ENCODE assay signal across 14 cellular contexts in genomic region chr1:226628624-226629155, GRCh38.
DNase-seq lines count a peak whose midpoint lies in the region; ATAC-seq and TF ChIP-seq lines count a peak whose summit lies in the region.
"Had no signal": no experiment of that assay in that cellular context is flagged by ENCODE, and none has a peak within 500 bp of the region (broad histone marks: within the 10 kb centered on the region; RNA-seq: fewer than 3 reads in every experiment).

No MANE protein-coding gene starts in this region.

- peaks cover 0 to 5% of the 10 kb centered on the region in 2 donors for H3K27me3 Mint-ChIP-seq in CD8-positive, alpha-beta memory T cell
- H3K27me3 Mint-ChIP-seq in T-cell (peaks cover 0 to 2% of the 10 kb centered on the region in 2 donors), neural progenitor cell (ENCODE audit: insufficient read depth, low read depth) (peaks cover 9% of the 10 kb centered on the region), CD14-positive monocyte (ENCODE audit: low read depth in 3 of 3) (peaks cover 0 to 5% (median 4%) of the 10 kb centered on the region in 3 donors), immature natural killer cell (ENCODE audit: low read depth in 3 of 3) (peaks cover 3 to 18% (median 15%) of the 10 kb centered on the region in 3 donors)

- no peaks in the 10 kb centered on the region for H3K9me3 Mint-ChIP-seq in CD8-positive, alpha-beta memory T cell
- H3K9me3 Mint-ChIP-seq in T-cell (no peaks in the 10 kb centered on the region), neural progenitor cell (no peaks in the 10 kb centered on the region), CD14-positive monocyte (peaks cover 0 to 8% (median 6%) of the 10 kb centered on the region in 7 donors), immature natural killer cell (no peaks in the 10 kb centered on the region)

- no peak overlapping the region for H3K4me2 ChIP-seq in neural progenitor cell

- H2AFZ ChIP-seq in neural progenitor cell (replicated peaks) = no peak overlapping the region

- CTCF ChIA-PET in CD8-positive, alpha-beta memory T cell (lab: Charles Lee) = interaction anchor here (1.2 to 4.9 kb wide), 2 partner anchors 108 to 199 kb away, joined by 3 to 47 read pairs; no protein-coding TSS in a partner anchor
- CTCF ChIA-PET in T-cell (lab: Charles Lee) = interaction anchor here in 1 of 2 donors (1.1 to 1.6 kb wide), 3 partner anchors 59 to 199 kb away, joined by 3 to 4 read pairs (median 4); no protein-coding TSS in a partner anchor

- H3K27ac Mint-ChIP-seq in CD8-positive, alpha-beta memory T cell = peak overlapping the region in 5 of 8 donors; percentile 23 to 65 (median 28)
- peak overlapping the region; percentile 8 to 64 for H3K27ac Mint-ChIP-seq in T-cell
- peak overlapping the region; percentile 47 for H3K27ac Mint-ChIP-seq in neural progenitor cell
- no peak overlapping the region for H3K27ac Mint-ChIP-seq in CD14-positive monocyte
- peak overlapping the region in 3 of 6 donors; percentile 5 to 59 (median 17) for H3K27ac Mint-ChIP-seq in immature natural killer cell

- no peaks in the 10 kb centered on the region for H4K20me1 ChIP-seq in neural progenitor cell (ENCODE audit: low read depth)

- no peak overlapping the region for H3K9ac ChIP-seq in neural progenitor cell

- H3K27ac ChIP-seq in CD8-positive, alpha-beta memory T cell (ENCODE audit: low read depth, low read length) = no peak overlapping the region
- no peak overlapping the region for H3K27ac ChIP-seq in neural progenitor cell
- H3K27ac ChIP-seq: body of pancreas, gastrocnemius medialis, SK-N-MC, VCaP had no signal

- POLR2A ChIA-PET in CD8-positive, alpha-beta memory T cell (lab: Charles Lee) = no interaction called here
- POLR2A ChIA-PET in T-cell (lab: Charles Lee) = interaction anchor here in 1 of 2 donors (0.6 kb wide), 2 partner anchors 12 to 54 kb away, joined by 3 read pairs; no protein-coding TSS in a partner anchor

- H3K36me3 Mint-ChIP-seq in CD8-positive, alpha-beta memory T cell = peaks cover 0 to 45% (median 13%) of the 10 kb centered on the region in 3 donors
- peaks cover 33% of the 10 kb centered on the region for H3K36me3 Mint-ChIP-seq in T-cell
- peaks cover 2% of the 10 kb centered on the region for H3K36me3 Mint-ChIP-seq in neural progenitor cell
- peaks cover 20 to 35% of the 10 kb centered on the region in 2 donors for H3K36me3 Mint-ChIP-seq in CD14-positive monocyte
- peaks cover 0 to 16% (median 0%) of the 10 kb centered on the region in 3 donors for H3K36me3 Mint-ChIP-seq in immature natural killer cell

- TF ChIP-seq CTCF in neural progenitor cell (IDR thresholded peaks at IDR 0.05) = no peak
- no peak for TF ChIP-seq CTCF in CD14-positive monocyte (IDR thresholded peaks at IDR 0.05)

- H3K4me1 ChIP-seq in CD8-positive, alpha-beta memory T cell (ENCODE audit: insufficient read depth, low read length) = peaks cover 22% of the 10 kb centered on the region
- H3K4me1 ChIP-seq in neural progenitor cell = no peaks in the 10 kb centered on the region

- no peaks in the 10 kb centered on the region for H3K27me3 ChIP-seq in CD8-positive, alpha-beta memory T cell (ENCODE audit: insufficient read depth, low read length, poor library complexity, severe bottlenecking)
- H3K27me3 ChIP-seq in neural progenitor cell = peaks cover 18% of the 10 kb centered on the region
- H3K27me3 ChIP-seq: body of pancreas, gastrocnemius medialis had no signal

- H3K36me3 ChIP-seq in CD8-positive, alpha-beta memory T cell (ENCODE audit: insufficient read depth, low read length) = peaks cover 9% of the 10 kb centered on the region
- no peaks in the 10 kb centered on the region for H3K36me3 ChIP-seq in neural progenitor cell
- H3K36me3 ChIP-seq: gastrocnemius medialis had no signal

- H3K4me3 Mint-ChIP-seq in CD8-positive, alpha-beta memory T cell = no peak overlapping the region
- H3K4me3 Mint-ChIP-seq in T-cell = no peak overlapping the region
- no peak overlapping the region for H3K4me3 Mint-ChIP-seq in neural progenitor cell
- no peak overlapping the region for H3K4me3 Mint-ChIP-seq in CD14-positive monocyte
- no peak overlapping the region for H3K4me3 Mint-ChIP-seq in immature natural killer cell

- ATAC-seq in T-cell (replicated peaks in 1 of 4) = no peak
- ATAC-seq: body of pancreas, gastrocnemius medialis, sciatic nerve had no signal

- intact Hi-C loops in CD14-positive monocyte (cut with micrococcal nuclease) = loop anchor here in 1 of 2 donors (5.0 kb wide), 1 partner anchor 109 kb away; the partner anchor contains the start of gene ITPKB

- H3K9me3 ChIP-seq in CD8-positive, alpha-beta memory T cell (ENCODE audit: low read length) = no peaks in the 10 kb centered on the region
- H3K9me3 ChIP-seq in neural progenitor cell (ENCODE audit: low read depth) = no peaks in the 10 kb centered on the region
- H3K9me3 ChIP-seq: body of pancreas, gastrocnemius medialis had no signal

- H3K79me2 ChIP-seq in neural progenitor cell (ENCODE audit: low read depth) = no peaks in the 10 kb centered on the region

- H3K4me1 Mint-ChIP-seq in CD8-positive, alpha-beta memory T cell = peaks cover 25 to 35% (median 34%) of the 10 kb centered on the region in 3 donors
- H3K4me1 Mint-ChIP-seq in T-cell = peaks cover 34 to 57% (median 45%) of the 10 kb centered on the region in 3 donors
- peaks cover 24% of the 10 kb centered on the region for H3K4me1 Mint-ChIP-seq in neural progenitor cell
- H3K4me1 Mint-ChIP-seq in CD14-positive monocyte = peaks cover 20% of the 10 kb centered on the region
- H3K4me1 Mint-ChIP-seq in immature natural killer cell = peaks cover 23 to 27% of the 10 kb centered on the region in 2 donors

- H3F3A ChIP-seq in neural progenitor cell (ENCODE audit: low read depth) = no peaks in the 10 kb centered on the region

- no peak overlapping the region for H3K4me3 ChIP-seq in CD8-positive, alpha-beta memory T cell (ENCODE audit: low read length)
- no peak overlapping the region for H3K4me3 ChIP-seq in neural progenitor cell
- H3K4me3 ChIP-seq: body of pancreas, gastrocnemius medialis, SK-N-MC had no signal

- peak in 1 of 5 donors; percentile 26 for DNase-seq in CD8-positive, alpha-beta memory T cell
- DNase-seq in DMS153 treated with DMSO at 0.1 percent for 48 hours (lab: John Stamatoyannopoulos, UW; ENCODE audit: unreplicated experiment) (peak; percentile 65), T-cell (no peak), neural progenitor cell (ENCODE audit: low spot score) (no peak), NAMALWA (ENCODE audit: low spot score) (no peak), CD14-positive monocyte (ENCODE audit: low spot score) (no peak), immature natural killer cell (no peak)
- DNase-seq: activated T-cell treated with anti-CD3 and anti-CD28 coated beads for 4 hours, body of pancreas, MV-4-11 had no signal

Comparison
In these comparisons a context has a peak if more than half of its experiments do, and no peak if none do; other contexts are left out.
1. H3K27ac Mint-ChIP-seq: peak in CD8-positive, alpha-beta memory T cell (5 of 8), T-cell (2 of 2) and neural progenitor cell (single experiment); none in CD14-positive monocyte (0 of 7).